Comparison of ENCODE assay signal across 22 cellular contexts in genomic region chr10:123929791-123930190, GRCh38. TPM values are rescaled to one million over a fixed set of nuclear protein-coding genes. Genes with fewer than 3 reads are reported as not detected.
"Had no signal": no experiment of that assay in that cellular context is flagged by ENCODE, and none has a peak within 500 bp of the region (broad histone marks: within the 10 kb centered on the region; RNA-seq: fewer than 3 reads in every experiment).

No MANE protein-coding gene starts in this region.

- H3K27me3 ChIP-seq: body of pancreas, foreskin keratinocyte, ovary had no signal

- H3K4me3 Mint-ChIP-seq: activated CD8-positive, alpha-beta T cell treated with anti-CD3 and anti-CD28 coated beads for 36 hours; activated T-cell treated with anti-CD3 and anti-CD28 coated beads, Interleukin-2, amount 50 U/mL, for 4 hours; central memory CD8-positive, alpha-beta T cell; immature natural killer cell; neural crest cell; stimulated activated naive B cell treated with anti-CD40 and anti-IgM and Interleukin-4, amounts not matched to agents 10 μg/mL and 1 μg/mL and 100 μg/mL, for 72 hours; WTC11 had no signal

- H3K27ac ChIP-seq: body of pancreas, foreskin keratinocyte, lower lobe of right lung, ovary had no signal

- H3K4me1 ChIP-seq: body of pancreas, foreskin keratinocyte, heart left ventricle, lower lobe of right lung had no signal

- H3K27ac Mint-ChIP-seq: activated CD8-positive, alpha-beta T cell treated with anti-CD3 and anti-CD28 coated beads for 36 hours; immature natural killer cell; stimulated activated naive B cell treated with anti-CD40 and anti-IgM and Interleukin-4, amounts not matched to agents 10 μg/mL and 1 μg/mL and 100 μg/mL, for 72 hours; WTC11 had no signal

- H3K4me3 ChIP-seq: body of pancreas, esophagus squamous epithelium, heart left ventricle, lower lobe of right lung, ovary had no signal

- H3K9me3 ChIP-seq: lower lobe of right lung had no signal

- H3K9me3 Mint-ChIP-seq: central memory CD8-positive, alpha-beta T cell had no signal

- DNase-seq: activated CD4-positive, alpha-beta T cell treated with anti-CD3 and anti-CD28 coated beads for 48 hours; activated CD8-positive, alpha-beta T cell treated with anti-CD3 and anti-CD28 coated beads for 36 hours; activated effector memory CD4-positive, alpha-beta T cell treated with Interleukin-2 at 50 U/mL for 16 hours; activated naive CD4-positive, alpha-beta T cell treated with anti-CD3 and anti-CD28 coated beads, Interleukin-2, amount 50 U/mL, for 16 hours; activated T-cell treated with anti-CD3 and anti-CD28 coated beads, Interleukin-2, amount 50 U/mL, for 4 hours; body of pancreas; cortex of kidney; effector CD4-positive, alpha-beta T cell; esophagus squamous epithelium; foreskin keratinocyte; heart left ventricle; immature natural killer cell; lower lobe of right lung; midbrain; ovary; stimulated activated CD4-positive, alpha-beta T cell treated with anti-CD3 and anti-CD28 coated beads, Interleukin-15, amount 100 ng/mL, for 24 hours; stimulated activated CD4-positive, alpha-beta T cell treated with anti-CD3 and anti-CD28 coated beads, Interleukin-4, amount 100 ng/mL, for 1 hour; stimulated activated naive B cell treated with anti-CD40 and anti-IgM and Interleukin-4, amounts not matched to agents 10 μg/mL and 1 μg/mL and 100 μg/mL, for 72 hours; T-helper 2 cell had no signal

- ATAC-seq: activated CD8-positive, alpha-beta T cell treated with anti-CD3 and anti-CD28 coated beads for 36 hours; activated T-cell treated with anti-CD3 and anti-CD28 coated beads, Interleukin-2, amount 50 U/mL, for 4 hours; body of pancreas; foreskin keratinocyte; lower lobe of right lung; stimulated activated naive B cell treated with anti-CD40 and anti-IgM and Interleukin-4, amounts not matched to agents 10 μg/mL and 1 μg/mL and 100 μg/mL, for 72 hours; WTC11 had no signal

- H3K4me1 Mint-ChIP-seq: central memory CD8-positive, alpha-beta T cell; neural crest cell had no signal

- H3K36me3 ChIP-seq: esophagus squamous epithelium, heart left ventricle, lower lobe of right lung, ovary had no signal

RNA-seq across cellular contexts. Expression of gene CPXM2, which starts 38.2 kb away (rescaled TPM):
- total RNA-seq: activated CD8-positive, alpha-beta T cell treated with anti-CD3 and anti-CD28 coated beads for 36 hours; activated T-cell treated with anti-CD3 and anti-CD28 coated beads, Interleukin-2, amount 50 U/mL, for 4 hours; foreskin keratinocyte; neural crest cell had no signal
- polyA plus RNA-seq: foreskin keratinocyte, immature natural killer cell had no signal
